ENCODE assay signal across 1 cellular context in the genomic region with DNA sequence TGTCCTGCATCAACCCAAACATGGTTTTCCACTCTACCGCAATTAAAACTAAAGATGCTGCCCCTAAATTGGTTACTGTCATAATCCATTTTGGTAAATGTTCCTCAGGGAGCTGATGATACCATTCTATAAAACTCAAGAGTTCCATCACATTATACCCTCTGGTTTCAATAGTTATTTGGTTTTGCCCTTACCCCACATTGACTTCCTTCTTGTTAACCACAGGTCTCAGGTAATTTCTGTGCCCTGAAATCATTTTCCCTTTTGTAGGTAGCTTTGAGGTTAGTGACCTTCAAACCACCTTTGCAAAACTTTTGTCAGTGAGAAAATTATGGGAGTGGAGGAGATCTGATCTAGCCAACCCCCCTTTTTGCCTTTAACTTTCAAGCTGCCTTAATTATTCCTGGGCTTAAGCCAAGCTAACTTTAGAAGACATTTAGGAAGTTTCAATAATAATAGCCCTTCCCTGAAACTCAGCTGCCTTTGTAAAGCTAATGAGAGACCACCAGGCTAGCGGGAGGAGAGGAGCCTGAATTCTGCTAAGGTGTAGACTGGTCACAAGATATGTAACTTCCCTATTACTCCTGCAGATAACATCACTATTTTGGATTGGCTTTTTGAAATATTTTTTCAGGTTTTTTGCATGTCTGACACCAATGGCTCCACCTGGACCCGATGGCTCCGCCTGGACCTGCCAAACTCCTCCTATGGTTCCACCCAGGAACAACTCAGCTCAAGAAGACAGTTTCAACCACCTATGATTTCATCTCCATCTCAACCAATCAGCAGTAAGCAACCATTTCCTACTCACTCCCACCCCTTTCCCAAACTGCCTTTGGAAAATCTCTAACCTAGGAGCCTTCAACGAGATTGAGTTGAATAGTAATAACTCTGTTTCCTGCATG.
TF ChIP-seq lines count a peak whose summit lies in the region.

No MANE protein-coding gene starts in this region.

TF ChIP-seq in SK-N-SH, 30 proteins besides CTCF, POLR2A, EP300 and RAD21 (continued from another document):
- TF ChIP-seq YY1 (IDR thresholded peaks at IDR 0.05; ENCODE audit: low read depth) (no peak), SIN3A (IDR thresholded peaks at IDR 0.05; ENCODE audit: borderline replicate concordance, low read depth, low read length) (no peak)
